ENCODE assay signal across 1 cellular context in the genomic region with DNA sequence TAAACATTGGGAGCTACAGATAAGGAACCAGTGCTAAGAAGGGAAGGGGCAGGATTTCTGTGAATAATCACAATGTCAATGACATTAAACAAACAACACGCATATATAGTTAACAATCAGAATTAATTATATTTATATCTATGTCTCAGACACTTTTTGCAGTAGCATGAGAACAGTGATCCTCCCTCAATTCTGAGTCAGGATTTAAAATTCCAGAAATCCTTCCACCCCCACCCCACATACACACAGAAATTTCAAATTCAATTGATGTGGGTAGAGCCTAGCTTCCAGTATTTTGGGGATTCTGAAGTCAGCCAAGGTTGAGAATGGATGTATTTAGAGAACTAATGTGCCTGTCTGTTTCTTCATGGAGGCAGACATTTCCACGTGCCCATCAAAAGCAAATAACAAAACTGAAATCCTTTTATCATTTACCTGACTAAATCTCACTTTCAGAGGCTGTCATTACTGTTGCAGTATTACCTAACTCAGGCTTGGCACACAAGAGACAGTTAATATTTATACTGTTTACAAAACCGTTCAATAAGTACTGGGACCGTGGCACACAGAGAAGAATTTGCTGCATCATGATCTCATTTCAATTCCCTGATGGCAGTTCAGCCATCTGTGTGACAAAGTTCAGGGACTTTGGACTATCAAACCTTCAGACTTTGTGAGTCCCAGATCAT.
TF ChIP-seq lines count a peak whose summit lies in the region.

No MANE protein-coding gene starts in this region.

TF ChIP-seq in SK-N-SH, 30 proteins besides CTCF, POLR2A, EP300 and RAD21 (continued from another document):
- TF ChIP-seq MXI1 (IDR thresholded peaks at IDR 0.05; ENCODE audit: low read depth, low read length): no peak
